Comparison of ENCODE assay signal across 32 cellular contexts in the genomic region with DNA sequence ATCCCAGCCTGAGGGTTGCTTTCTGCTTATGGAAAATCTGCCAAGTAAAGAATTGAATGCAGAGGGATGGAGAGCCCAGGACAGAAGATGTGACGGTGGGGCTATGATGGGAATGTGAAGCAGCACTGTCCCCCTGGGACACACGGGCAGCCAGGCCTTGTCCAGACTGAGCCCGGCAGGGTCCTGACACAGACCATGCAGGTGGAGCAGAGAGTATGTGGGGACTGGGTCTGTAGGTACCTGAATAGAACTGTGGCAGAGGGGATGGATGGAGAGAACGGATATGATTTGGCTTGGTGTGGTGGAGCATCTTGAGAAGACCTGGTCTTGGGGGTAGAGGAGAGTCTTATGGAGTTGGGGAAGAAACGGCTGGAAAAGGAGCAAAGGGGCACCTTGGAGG. TPM values are rescaled to one million over a fixed set of nuclear protein-coding genes. Genes with fewer than 3 reads are reported as not detected.
"Had no signal": no experiment of that assay in that cellular context is flagged by ENCODE, and none has a peak within 500 bp of the region (broad histone marks: within the 10 kb centered on the region; RNA-seq: fewer than 3 reads in every experiment).

No MANE protein-coding gene starts in this region.

- ATAC-seq: activated CD8-positive, alpha-beta T cell treated with anti-CD3 and anti-CD28 coated beads for 36 hours; activated naive CD4-positive, alpha-beta T cell treated with anti-CD3 and anti-CD28 coated beads, Interleukin-2, amount 50 U/mL, for 72 hours had no signal

- H3K27me3 ChIP-seq: adrenal gland, SJCRH30 had no signal

- H3K4me1 ChIP-seq: adrenal gland, SJCRH30 had no signal

- H3K27ac ChIP-seq: adrenal gland, PC-9, SJCRH30, SK-N-MC, WERI-Rb-1 had no signal

- H3K36me3 Mint-ChIP-seq: activated naive CD4-positive, alpha-beta T cell treated with anti-CD3 and anti-CD28 coated beads, Interleukin-2, amount 50 U/mL, for 72 hours; brain had no signal

- H3K9me3 ChIP-seq: adrenal gland, MG63, SJCRH30 had no signal

- H3K36me3 ChIP-seq: adrenal gland, MG63, SJCRH30, WERI-Rb-1 had no signal

- H3K9me3 Mint-ChIP-seq: activated CD8-positive, alpha-beta T cell treated with anti-CD3 and anti-CD28 coated beads for 36 hours; activated naive CD4-positive, alpha-beta T cell treated with anti-CD3 and anti-CD28 coated beads for 36 hours; activated naive CD4-positive, alpha-beta T cell treated with anti-CD3 and anti-CD28 coated beads, Interleukin-2, amount 50 U/mL, for 72 hours; activated T-cell treated with anti-CD3 and anti-CD28 coated beads, Interleukin-2, amount 50 U/mL, for 24 hours had no signal

- H3K27ac Mint-ChIP-seq: activated CD8-positive, alpha-beta T cell treated with anti-CD3 and anti-CD28 coated beads for 36 hours; activated naive CD4-positive, alpha-beta T cell treated with anti-CD3 and anti-CD28 coated beads for 36 hours; activated naive CD4-positive, alpha-beta T cell treated with anti-CD3 and anti-CD28 coated beads, Interleukin-2, amount 50 U/mL, for 72 hours; activated T-cell treated with anti-CD3 and anti-CD28 coated beads, Interleukin-2, amount 50 U/mL, for 24 hours; brain had no signal

- H3K4me3 ChIP-seq: adrenal gland, MG63, PC-9, SJCRH30, SK-N-MC had no signal

- H3K27me3 Mint-ChIP-seq: activated CD8-positive, alpha-beta T cell treated with anti-CD3 and anti-CD28 coated beads for 36 hours; activated T-cell treated with anti-CD3 and anti-CD28 coated beads, Interleukin-2, amount 50 U/mL, for 24 hours; brain had no signal

- DNase-seq: activated CD4-positive, alpha-beta T cell treated with anti-CD3 and anti-CD28 coated beads for 1 hour; activated CD4-positive, alpha-beta T cell treated with anti-CD3 and anti-CD28 coated beads for 48 hours; activated CD4-positive, alpha-beta T cell treated with anti-CD3 and anti-CD28 coated beads, Interleukin-2, amount 50 U/mL, for 4 hours; activated CD4-positive, CD25-positive, alpha-beta regulatory T cell; activated CD8-positive, alpha-beta T cell treated with anti-CD3 and anti-CD28 coated beads for 36 hours; activated gamma-delta T cell treated with Interleukin-2 at 50 U/mL for 16 hours; activated naive CD4-positive, alpha-beta T cell treated with anti-CD3 and anti-CD28 coated beads for 36 hours; activated T-cell treated with anti-CD3 and anti-CD28 coated beads, Interleukin-2, amount 50 U/mL, for 24 hours; caudate nucleus; Kasumi-1; KG1; MG63; MV-4-11; NCI-H1092; NCI-H1436 treated with DMSO at 0.1 percent for 48 hours; NCI-H1694 treated with DMSO at 0.1 percent for 48 hours; NCI-H2029; NCI-H345; NCI-H524 treated with DMSO at 0.1 percent for 48 hours; PC-9; SHP77; SJCRH30; T1000; WERI-Rb-1 had no signal

- H3K4me3 Mint-ChIP-seq: activated CD8-positive, alpha-beta T cell treated with anti-CD3 and anti-CD28 coated beads for 36 hours; activated naive CD4-positive, alpha-beta T cell treated with anti-CD3 and anti-CD28 coated beads for 36 hours; activated T-cell treated with anti-CD3 and anti-CD28 coated beads, Interleukin-2, amount 50 U/mL, for 24 hours; brain had no signal

RNA-seq across cellular contexts. Expression of a gene that starts 0.7 kb away (rescaled TPM):
- total RNA-seq: activated CD8-positive, alpha-beta T cell treated with anti-CD3 and anti-CD28 coated beads for 36 hours; activated naive CD4-positive, alpha-beta T cell treated with anti-CD3 and anti-CD28 coated beads for 36 hours; activated naive CD4-positive, alpha-beta T cell treated with anti-CD3 and anti-CD28 coated beads, Interleukin-2, amount 50 U/mL, for 72 hours; adrenal gland; bronchial epithelial cell; NCI-H460; PC-9; SJCRH30; T-helper 1 cell treated with Interleukin-12 subunit alpha and Interleukin-12 subunit beta and Interleukin-4 antibody, amounts not matched to agents 30 ng/mL and 1 ng/mL, for 36 hours; T-helper 2 cell treated with Interferon-gamma antibody and Interleukin-4, amounts not matched to agents 100 ng/mL and 5 ng/mL, for 36 hours had no signal
- polyA plus RNA-seq: adrenal gland had no signal
